ENCODE assay signal across 18 cellular contexts in genomic region chr16:56362706-56363105, GRCh38.
"Had no signal": no experiment of that assay in that cellular context is flagged by ENCODE, and none has a peak within 500 bp of the region (broad histone marks: within the 10 kb centered on the region; RNA-seq: fewer than 3 reads in every experiment).

No MANE protein-coding gene starts in this region.

- H3K27me3 Mint-ChIP-seq: activated CD4-positive, alpha-beta memory T cell treated with anti-CD3 and anti-CD28 coated beads, Interleukin-2, amount 10 ng/mL, durations not matched to agents 7 days and 5 days; brain; naive B cell had no signal

- H3K9me3 ChIP-seq: colonic mucosa, mucosa of descending colon, prostate gland, tibial artery had no signal

- H3K27ac Mint-ChIP-seq: activated CD4-positive, alpha-beta memory T cell treated with anti-CD3 and anti-CD28 coated beads, Interleukin-2, amount 10 ng/mL, durations not matched to agents 7 days and 5 days; brain; WTC11 had no signal

- H3K4me1 ChIP-seq: colonic mucosa, prostate gland had no signal

- H3K4me3 ChIP-seq: colonic mucosa, mucosa of descending colon, prostate gland, SK-N-MC, skin epidermis, tibial artery had no signal

- H3K27ac ChIP-seq: colonic mucosa, prostate gland, SK-N-MC, skin epidermis, tibial artery had no signal

- H3K27me3 ChIP-seq: colonic mucosa, tibial artery had no signal

- H3K9me3 Mint-ChIP-seq: activated CD4-positive, alpha-beta memory T cell treated with anti-CD3 and anti-CD28 coated beads, Interleukin-2, amount 10 ng/mL, durations not matched to agents 7 days and 5 days; naive B cell; neural crest cell; WTC11 had no signal

- H3K4me3 Mint-ChIP-seq: activated CD4-positive, alpha-beta memory T cell treated with anti-CD3 and anti-CD28 coated beads, Interleukin-2, amount 10 ng/mL, durations not matched to agents 7 days and 5 days; brain; naive B cell; neural crest cell; WTC11 had no signal

- ATAC-seq: left colon, mucosa of descending colon, WTC11 had no signal

- DNase-seq: activated CD4-positive, alpha-beta T cell treated with anti-CD3 and anti-CD28 coated beads for 4 hours; activated CD8-positive, alpha-beta memory T cell treated with anti-CD3 and anti-CD28 coated beads, Interleukin-2, amount 50 U/mL, for 4 hours; activated naive CD4-positive, alpha-beta T cell; central memory CD4-positive, alpha-beta T cell; colonic mucosa; hypothalamus; islet precursor cell; left colon; naive B cell; tibial artery had no signal
